8 cellular contexts compared by ENCODE assay signal in genomic region chr14:65412189-65412846, GRCh38. TPM values are rescaled to one million over a fixed set of nuclear protein-coding genes. Genes with fewer than 3 reads are reported as not detected.
DNase-seq lines count a peak whose midpoint lies in the region; ATAC-seq, FAIRE-seq and TF ChIP-seq lines count a peak whose summit lies in the region.

FUT8 (plus strand) TSS chr14:65412730; CDS start chr14:65561564, 148,834 bp downstream.

- H3K4me2 ChIP-seq in H1 (ENCODE audit: insufficient read depth in 1 of 2, low read depth in 2 of 2, low read length in 2 of 2) (peak within 1 kb of the TSS; percentile 81 to 84), mesenchymal stem cell (ENCODE audit: low read length, poor library complexity, severe bottlenecking) (peak within 1 kb of the TSS; percentile 87)

- no peaks in the 10 kb centered on the region for H3K36me3 ChIP-seq in HUES48 (ENCODE audit: control insufficient read depth, insufficient read depth, low read length)
- no peaks in the 10 kb centered on the region for H3K36me3 ChIP-seq in H1 (ENCODE audit: control insufficient read depth in 2 of 4, insufficient read depth in 4 of 4, low read length in 3 of 4)
- no peaks in the 10 kb centered on the region for H3K36me3 ChIP-seq in mesenchymal stem cell (ENCODE audit: control insufficient read depth in 1 of 2, insufficient read depth in 2 of 2, low read depth in 1 of 2, low read length in 2 of 2)

- no peak within 1 kb of the TSS for H2BK20ac ChIP-seq in H1 (ENCODE audit: low read length)

- peak within 1 kb of the TSS; percentile 82 for H2BK5ac ChIP-seq in H1 (ENCODE audit: low read depth, low read length)
- peak within 1 kb of the TSS; percentile 84 for H2BK5ac ChIP-seq in mesenchymal stem cell (ENCODE audit: low read depth, low read length, poor library complexity, severe bottlenecking)

- H3K27ac Mint-ChIP-seq in activated CD8-positive, alpha-beta memory T cell treated with anti-CD3 and anti-CD28 coated beads, Interleukin-2, amount 10 ng/mL, durations not matched to agents 7 days and 5 days = peak within 1 kb of the TSS; percentile 98

- peaks cover 49% of the 10 kb centered on the region for H3K4me1 Mint-ChIP-seq in activated CD8-positive, alpha-beta memory T cell treated with anti-CD3 and anti-CD28 coated beads, Interleukin-2, amount 10 ng/mL, durations not matched to agents 7 days and 5 days

- H3K23ac ChIP-seq in H1 (ENCODE audit: insufficient read length) (no peak within 1 kb of the TSS), mesenchymal stem cell (ENCODE audit: low read length in 2 of 2) (peak within 1 kb of the TSS in 1 of 2 experiments; percentile 83)

- H2BK120ac ChIP-seq in H1 (replicated peaks; ENCODE audit: low read depth, low read length) (peak within 1 kb of the TSS; percentile 38), mesenchymal stem cell (ENCODE audit: low read depth, low read length) (peak within 1 kb of the TSS; percentile 85)

- FAIRE-seq in H1 (lab: Jason Lieb, UNC) = no peak

- peak within 1 kb of the TSS; percentile 50 for H4K5ac ChIP-seq in H1 (ENCODE audit: insufficient read length, low read depth, low read length)

- peaks cover 7% of the 10 kb centered on the region for H3K36me3 Mint-ChIP-seq in activated CD8-positive, alpha-beta memory T cell treated with anti-CD3 and anti-CD28 coated beads, Interleukin-2, amount 10 ng/mL, durations not matched to agents 7 days and 5 days

- POLR2A ChIA-PET in H1 (lab: Charles Lee; ENCODE audit: partially characterized antibody) = interaction anchor here (0.6 to 1.8 kb wide), 7 partner anchors 16 to 548 kb away, joined by 3 to 6 read pairs (median 4); no protein-coding TSS in a partner anchor

- H2AK5ac ChIP-seq in H1 (ENCODE audit: low read depth, low read length) (no peak within 1 kb of the TSS), mesenchymal stem cell (ENCODE audit: low read length, severe bottlenecking) (no peak within 1 kb of the TSS)

- H3K14ac ChIP-seq in H1 (ENCODE audit: insufficient read length) = no peak within 1 kb of the TSS
- peak within 1 kb of the TSS in 1 of 2 experiments; percentile 98 for H3K14ac ChIP-seq in mesenchymal stem cell (ENCODE audit: low read length in 2 of 2)

- H2AFZ ChIP-seq in H1 (ENCODE audit: low read length) (peak within 1 kb of the TSS; percentile 82), mesenchymal stem cell (ENCODE audit: low read depth, low read length) (peak within 1 kb of the TSS; percentile 97)

- peak within 1 kb of the TSS; percentile 50; the same call in 1 of the 2 replicates for H2BK12ac ChIP-seq in H1 (ENCODE audit: low read depth, low read length)
- H2BK12ac ChIP-seq in mesenchymal stem cell (ENCODE audit: low read length in 2 of 2) = peak within 1 kb of the TSS in 1 of 2 experiments; percentile 29

- no peaks in the 10 kb centered on the region for H4K20me1 ChIP-seq in H1 (replicated peaks in 1 of 2; ENCODE audit: control insufficient read depth in 1 of 2, insufficient read depth in 2 of 2, low read length in 2 of 2)

- no peak within 1 kb of the TSS for H2BK15ac ChIP-seq in H1 (ENCODE audit: low read length)
- peak within 1 kb of the TSS; percentile 99 for H2BK15ac ChIP-seq in mesenchymal stem cell (ENCODE audit: low read depth, poor library complexity, severe bottlenecking)

- 2% methylated on average over 39 of the region's 74 CpGs; no CpG with 5 or more reads in 1 of the 2 experiments for WGBS in H1 (ENCODE audit: extremely low coverage in 1 of 2, insufficient coverage in 1 of 2, insufficient read length in 1 of 2, insufficient replicate concordance in 2 of 2, low coverage in 1 of 2, low lambda C conversion rate in 2 of 2, missing lambda C conversion rate in 1 of 2), 2 experiments
- WGBS in mesenchymal stem cell = under 1% methylated on average over 58 of the region's 74 CpGs

- H3K4me3 ChIP-seq in HUES48 (ENCODE audit: low read depth, low read length) = peak within 1 kb of the TSS; percentile 91
- H3K4me3 ChIP-seq in H1 (ENCODE audit: extremely low read depth in 1 of 4, insufficient read depth in 2 of 4, low read depth in 3 of 4, low read length in 4 of 4) = peak within 1 kb of the TSS; percentile 71 to 85 (median 77)
- H3K4me3 ChIP-seq in mesenchymal stem cell (ENCODE audit: insufficient read depth in 1 of 2, low read depth in 1 of 2, low read length in 2 of 2) = peak within 1 kb of the TSS; percentile 86 to 92

- H4K8ac ChIP-seq in H1 (ENCODE audit: extremely low read depth, insufficient read depth, low read length) (peak within 1 kb of the TSS; percentile 97), mesenchymal stem cell (ENCODE audit: low read length) (peak within 1 kb of the TSS; percentile 92)

- peaks cover 15% of the 10 kb centered on the region; the same call in 1 of the 2 replicates for H3K4me1 ChIP-seq in HUES48 (ENCODE audit: control insufficient read depth, insufficient read depth, low read length)
- H3K4me1 ChIP-seq in H1 (replicated peaks in 1 of 4; ENCODE audit: control insufficient read depth in 3 of 4, insufficient read depth in 4 of 4, low read length in 3 of 4) = peaks cover 0 to 5% (median 0%) of the 10 kb centered on the region in 4 experiments; a peak in 1 of 7 replicates
- peaks cover 4% of the 10 kb centered on the region for H3K4me1 ChIP-seq in mesenchymal stem cell (ENCODE audit: control insufficient read depth, insufficient read depth, low read depth, low read length)

- H3K27ac ChIP-seq in HUES48 (ENCODE audit: low read depth, low read length) (peak within 1 kb of the TSS; percentile 91), H1 (ENCODE audit: low read depth, low read length) (peak within 1 kb of the TSS; percentile 73), mesenchymal stem cell (ENCODE audit: low read length, poor library complexity, severe bottlenecking) (peak within 1 kb of the TSS; percentile 85)

- H3K9me3 ChIP-seq in HUES48 (ENCODE audit: control insufficient read depth, insufficient read depth, low read length) = no peaks in the 10 kb centered on the region
- no peaks in the 10 kb centered on the region for H3K9me3 ChIP-seq in H1 (ENCODE audit: insufficient read depth in 2 of 2, low read depth in 1 of 2, low read length in 1 of 2)
- no peaks in the 10 kb centered on the region for H3K9me3 ChIP-seq in mesenchymal stem cell (ENCODE audit: control insufficient read depth, low read length)

- H3K23me2 ChIP-seq in H1 (ENCODE audit: low read depth, low read length) = peaks cover 11% of the 10 kb centered on the region

- TF ChIP-seq CTCF in H1 (IDR thresholded peaks at IDR 0.05; ENCODE audit: control extremely low read depth in 1 of 3, insufficient read depth in 1 of 3, low read depth in 1 of 3, low read length in 3 of 3) = peak; percentile 64 to 78 (median 67)

- H3K79me1 ChIP-seq in H1 (ENCODE audit: low read depth, low read length) (no peaks in the 10 kb centered on the region), mesenchymal stem cell (replicated peaks; ENCODE audit: low read length, poor library complexity, severe bottlenecking) (peaks cover 4% of the 10 kb centered on the region)

- peak; percentile 69 for ATAC-seq in GM21390 (IDR thresholded peaks at IDR 0.05; ENCODE audit: unreplicated experiment)
- peak; percentile 87 for ATAC-seq in activated CD8-positive, alpha-beta memory T cell treated with anti-CD3 and anti-CD28 coated beads, Interleukin-2, amount 10 ng/mL, durations not matched to agents 7 days and 5 days

- peak in 1 of 2 experiments; percentile 76; a peak in 2 of 3 replicates for TF ChIP-seq POLR2A in H1 (IDR thresholded peaks at IDR 0.05; ENCODE audit: control extremely low read depth in 1 of 2, low read depth in 2 of 2, low read length in 2 of 2)

- DNase-seq in D341Med (ENCODE audit: low spot score) = peak; percentile 96
- peak; percentile 47 for DNase-seq in NOMO-1 treated with dmso at 0.1 percent for 144 hours (lab: John Stamatoyannopoulos, UW; ENCODE audit: unreplicated experiment)
- DNase-seq in activated CD8-positive, alpha-beta memory T cell treated with anti-CD3 and anti-CD28 coated beads, Interleukin-2, amount 10 ng/mL, durations not matched to agents 7 days and 5 days = peak; percentile 95
- DNase-seq in H1 (ENCODE audit: low read depth in 1 of 2, low spot score in 2 of 2) = peak; percentile 93 to 96
- DNase-seq in mesenchymal stem cell = peak; percentile 94
- DNase-seq in stimulated activated CD8-positive, alpha-beta memory T cell treated with anti-CD3 and anti-CD28 coated beads, Interleukin-12 subunit alpha, Interleukin-12 subunit beta, amount 100 ng/mL, for 4 hours (ENCODE audit: low read depth) = peak; percentile 94

- peaks cover 0 to 36% of the 10 kb centered on the region in 2 experiments; a peak in 2 of 4 replicates for H3K79me2 ChIP-seq in H1 (ENCODE audit: control insufficient read depth in 1 of 2, insufficient read depth in 2 of 2, low read length in 2 of 2)

- CTCF ChIA-PET in activated CD8-positive, alpha-beta memory T cell treated with anti-CD3 and anti-CD28 coated beads, Interleukin-2, amount 10 ng/mL, durations not matched to agents 7 days and 5 days (lab: Charles Lee) = interaction anchor here (0.6 to 5.4 kb wide), 31 partner anchors 14 to 658 kb away, joined by 3 to 79 read pairs (median 4); no protein-coding TSS in a partner anchor
- CTCF ChIA-PET in H1 (lab: Charles Lee; ENCODE audit: partially characterized antibody) = interaction anchor here (0.6 to 5.4 kb wide), 24 partner anchors 12 to 547 kb away, joined by 3 to 50 read pairs (median 4); no protein-coding TSS in a partner anchor

- TF ChIP-seq EP300 in H1 (IDR thresholded peaks at IDR 0.05; ENCODE audit: borderline replicate concordance in 1 of 2, low read depth in 2 of 2, low read length in 2 of 2) = peak; percentile 5 to 73; a peak in 2 of 3 replicates

- H3K27me3 ChIP-seq in HUES48 (ENCODE audit: control insufficient read depth, insufficient read depth, low read length) (peaks cover 6% of the 10 kb centered on the region; the same call in 1 of the 2 replicates), H1 (replicated peaks in 1 of 4; ENCODE audit: control insufficient read depth in 3 of 4, extremely low read depth in 1 of 4, insufficient read depth in 3 of 4, low read length in 3 of 4) (no peaks in the 10 kb centered on the region; a peak in 1 of 7 replicates), mesenchymal stem cell (ENCODE audit: control insufficient read depth in 1 of 2, insufficient read depth in 1 of 2, low read length in 2 of 2) (no peaks in the 10 kb centered on the region)

- peak within 1 kb of the TSS; percentile 86 for H3K18ac ChIP-seq in H1 (ENCODE audit: extremely low read depth, low read length)
- H3K18ac ChIP-seq in mesenchymal stem cell (ENCODE audit: low read depth in 1 of 2, low read length in 2 of 2) = peak within 1 kb of the TSS; percentile 74 to 96

- peak within 1 kb of the TSS; percentile 81 for H3K9ac ChIP-seq in HUES48 (ENCODE audit: low read depth, low read length)
- peak within 1 kb of the TSS; percentile 80 to 84 (median 82) for H3K9ac ChIP-seq in H1 (replicated peaks in 1 of 4; ENCODE audit: extremely low read depth in 1 of 4, low read depth in 3 of 4, low read length in 3 of 4)
- peak within 1 kb of the TSS; percentile 99 for H3K9ac ChIP-seq in mesenchymal stem cell (ENCODE audit: low read length)

- peak; percentile 79 to 85 for TF ChIP-seq RAD21 in H1 (IDR thresholded peaks at IDR 0.05 in 1 of 2, conservative IDR thresholded peaks at IDR 0.05 in 1 of 2; ENCODE audit: low read depth in 2 of 2, low read length in 2 of 2)

- H3K4me3 Mint-ChIP-seq in activated CD8-positive, alpha-beta memory T cell treated with anti-CD3 and anti-CD28 coated beads, Interleukin-2, amount 10 ng/mL, durations not matched to agents 7 days and 5 days = peak within 1 kb of the TSS; percentile 89

- H3K56ac ChIP-seq in H1 (replicated peaks; ENCODE audit: insufficient read length, low read depth, low read length) = peak within 1 kb of the TSS; percentile 79

- H3K27me3 Mint-ChIP-seq in activated CD8-positive, alpha-beta memory T cell treated with anti-CD3 and anti-CD28 coated beads, Interleukin-2, amount 10 ng/mL, durations not matched to agents 7 days and 5 days = no peaks in the 10 kb centered on the region

- no peaks in the 10 kb centered on the region for H3K9me3 Mint-ChIP-seq in activated CD8-positive, alpha-beta memory T cell treated with anti-CD3 and anti-CD28 coated beads, Interleukin-2, amount 10 ng/mL, durations not matched to agents 7 days and 5 days (ENCODE audit: low read depth)

- H4K91ac ChIP-seq in H1 (replicated peaks; ENCODE audit: insufficient read length, low read length) (peak within 1 kb of the TSS; percentile 34), mesenchymal stem cell (ENCODE audit: low read length) (peak within 1 kb of the TSS; percentile 93)

- peak within 1 kb of the TSS; percentile 66 for H3K4ac ChIP-seq in H1 (replicated peaks; ENCODE audit: insufficient read length, low read depth, low read length)
- peak within 1 kb of the TSS; percentile 81 to 91 for H3K4ac ChIP-seq in mesenchymal stem cell (ENCODE audit: low read depth in 1 of 2, low read length in 2 of 2)

RNA-seq across cellular contexts. Expression of gene FUT8, which starts in this region (rescaled TPM):
- total RNA-seq in activated CD8-positive, alpha-beta memory T cell treated with anti-CD3 and anti-CD28 coated beads, Interleukin-2, amount 10 ng/mL, durations not matched to agents 7 days and 5 days = 100 to 1,000 TPM; 114 to 161 TPM
- 25.1 and 25.3 TPM in 2 replicates for total RNA-seq in H1 (2021; fragmentation: NEBNext Ultra II Directional; extraction: Animal tissue kit (Norgen Biotek cat#: 25700))
- polyA plus RNA-seq in H1 (2011; rRNA removed) = 8.8 and 10.5 TPM in 2 replicates
- polyA plus RNA-seq in H1 (2011; cell fraction: cytosol; rRNA removed) = 10.8 TPM
- polyA plus RNA-seq in H1 (2011; cell fraction: nucleus; rRNA removed) = 6.0 TPM
- polyA plus RNA-seq in H1 (2012, experiment 1 of 2) = 14.8 to 24.7 TPM (median 18.1 TPM) in 4 replicates
- polyA plus RNA-seq in H1 (2012, experiment 2 of 2) = 2.9 TPM
- 14.4 TPM for polyA plus RNA-seq in H1 (2013, experiment 1 of 2)
- 15.9 TPM for polyA plus RNA-seq in H1 (2013, experiment 2 of 2)
- polyA minus RNA-seq in H1 (2011; rRNA and poly(A)+ RNA removed) = 32.5 and 36.2 TPM in 2 replicates
- 10.7 TPM for polyA minus RNA-seq in H1 (2011; cell fraction: cytosol; rRNA and poly(A)+ RNA removed)
- polyA minus RNA-seq in H1 (2011; cell fraction: nucleus; rRNA and poly(A)+ RNA removed) = 37.8 TPM
- 32.7 TPM for polyA plus RNA-seq in mesenchymal stem cell (2013, experiment 1 of 2)
- 31.2 TPM for polyA plus RNA-seq in mesenchymal stem cell (2013, experiment 2 of 2)

Comparison
In these comparisons a context has a peak if more than half of its experiments do, and no peak if none do; other contexts are left out.
1. Peak in every context shown above with its lines: DNase-seq, ATAC-seq, H3K4me3 ChIP-seq and H3K27ac ChIP-seq.